Comparison of ENCODE assay signal across 18 cellular contexts in genomic region chr5:59016925-59017324, GRCh38.
"Had no signal": no experiment of that assay in that cellular context is flagged by ENCODE, and none has a peak within 500 bp of the region (broad histone marks: within the 10 kb centered on the region; RNA-seq: fewer than 3 reads in every experiment).

No MANE protein-coding gene starts in this region.

- H3K4me3 Mint-ChIP-seq: naive B cell had no signal

- H3K27me3 ChIP-seq: colonic mucosa, heart left ventricle, neutrophil, suprapubic skin, thyroid gland, upper lobe of right lung, vagina had no signal

- H3K4me1 ChIP-seq: suprapubic skin, upper lobe of right lung, vagina had no signal

- H3K27ac Mint-ChIP-seq: naive B cell had no signal

- H3K27me3 Mint-ChIP-seq: naive B cell had no signal

- H3K36me3 ChIP-seq: colonic mucosa, neutrophil, suprapubic skin, thyroid gland, upper lobe of right lung, vagina had no signal

- ATAC-seq: left colon; stimulated activated naive CD8-positive, alpha-beta T cell treated with anti-CD3 and anti-CD28 coated beads, Interleukin-15, Interleukin-2, amounts not matched to agents 100 U/mL and 50 U/mL, for 24 hours; upper lobe of right lung had no signal

- H3K4me3 ChIP-seq: colonic mucosa, heart left ventricle, suprapubic skin, thyroid gland, upper lobe of right lung, vagina had no signal

- H3K9me3 ChIP-seq: colonic mucosa, neutrophil, suprapubic skin, thyroid gland, upper lobe of right lung, vagina had no signal

- DNase-seq: colonic mucosa; effector CD4-positive, alpha-beta T cell; foreskin melanocyte; heart left ventricle; hippocampal formation; left colon; mesendoderm; naive B cell; posterior cingulate gyrus; right cardiac atrium; small intestine; stimulated activated CD4-positive, alpha-beta T cell treated with anti-CD3 and anti-CD28 coated beads, Interleukin-2, amount 100 ng/mL, for 48 hours; stimulated activated naive CD8-positive, alpha-beta T cell treated with anti-CD3 and anti-CD28 coated beads, Interleukin-15, Interleukin-2, amounts not matched to agents 100 U/mL and 50 U/mL, for 24 hours; thyroid gland; upper lobe of right lung had no signal

- H3K27ac ChIP-seq: colonic mucosa, heart left ventricle, neutrophil, suprapubic skin, thyroid gland, upper lobe of right lung, vagina had no signal
